In the genomic region with DNA sequence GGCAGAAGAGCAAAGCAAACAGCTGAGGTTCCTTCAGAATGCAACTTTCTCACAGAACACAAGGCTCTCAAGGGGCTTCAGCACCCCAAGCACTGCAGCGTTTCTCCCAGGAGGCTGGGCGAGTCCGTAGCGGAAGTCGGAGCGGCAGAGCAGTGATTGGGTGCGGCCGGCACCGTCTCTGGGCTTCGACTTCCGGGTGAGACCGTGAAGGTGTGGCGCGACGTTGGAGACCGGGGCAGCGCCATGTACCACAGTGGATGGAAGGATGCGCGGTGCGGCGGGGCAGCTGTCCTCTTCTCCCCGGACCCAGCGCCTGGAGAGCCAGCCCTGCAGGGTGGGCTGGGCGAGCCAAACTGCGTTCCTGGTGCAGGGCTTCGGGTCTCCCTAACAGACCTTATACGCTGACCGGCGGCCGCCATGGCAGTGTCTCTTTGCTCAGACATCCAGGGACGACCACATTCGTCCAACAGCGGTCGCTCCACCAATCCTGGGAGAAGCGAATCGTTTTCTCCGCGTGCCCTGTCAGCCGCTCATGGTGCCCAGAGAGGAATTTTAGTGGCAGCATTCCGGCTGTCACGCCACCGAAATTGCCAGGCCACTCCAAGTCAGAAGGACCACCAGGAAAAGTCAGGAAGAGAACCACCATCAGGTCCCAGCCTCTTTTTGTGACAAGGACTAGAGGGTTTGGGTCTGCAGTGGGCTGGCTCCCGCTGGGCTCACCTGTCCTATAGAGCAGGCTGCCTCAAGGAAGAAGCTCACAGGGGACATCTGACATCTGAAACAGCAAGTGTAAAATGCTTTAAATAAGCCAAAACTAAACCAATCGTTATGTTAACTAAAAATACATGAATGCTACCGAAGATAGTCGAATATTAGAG, we compare ENCODE assay signal across 2 cellular contexts.
TF ChIP-seq lines count a peak whose summit lies in the region.

No MANE protein-coding gene starts in this region.

TF ChIP-seq in liver, 16 proteins besides CTCF, POLR2A, EP300 and RAD21 (continued from another document):
- TF ChIP-seq REST (IDR thresholded peaks at IDR 0.05) (no peak), TAF1 (conservative IDR thresholded peaks at IDR 0.05) (no peak)

TF ChIP-seq in HepG2, 621 proteins besides CTCF, POLR2A, EP300 and RAD21:
- TF ChIP-seq TIGD3 (CRISPR knock-in tag; IDR thresholded peaks at IDR 0.05; ENCODE audit: borderline replicate concordance) (no peak), ZNF619 (CRISPR knock-in tag; IDR thresholded peaks at IDR 0.05) (no peak), NFYB (CRISPR knock-in tag; IDR thresholded peaks at IDR 0.05) (no peak)
TF ChIP-seq in HepG2: peak in this region for 0.
